ENCODE assay signal across 29 cellular contexts in genomic region chr16:27482397-27483082, GRCh38.
"Had no signal": no experiment of that assay in that cellular context is flagged by ENCODE, and none has a peak within 500 bp of the region (broad histone marks: within the 10 kb centered on the region; RNA-seq: fewer than 3 reads in every experiment).

No MANE protein-coding gene starts in this region.

- H3K4me1 Mint-ChIP-seq: activated naive CD4-positive, alpha-beta T cell treated with anti-CD3 and anti-CD28 coated beads, Interleukin-2, amount 50 U/mL, for 24 hours; activated naive CD8-positive, alpha-beta T cell treated with anti-CD3 and anti-CD28 coated beads, Interleukin-2, amount 50 U/mL, for 24 hours; endodermal cell; nephron; stimulated activated naive CD8-positive, alpha-beta T cell treated with anti-CD3 and anti-CD28 coated beads, Interleukin-15, amount 100 ng/mL, for 72 hours had no signal

- H3K4me1 ChIP-seq: esophagus muscularis mucosa, foreskin keratinocyte, pancreas, prostate gland, upper lobe of left lung had no signal

- H3K27ac Mint-ChIP-seq: activated naive CD4-positive, alpha-beta T cell treated with anti-CD3 and anti-CD28 coated beads, Interleukin-2, amount 50 U/mL, for 24 hours; activated naive CD8-positive, alpha-beta T cell treated with anti-CD3 and anti-CD28 coated beads, Interleukin-2, amount 50 U/mL, for 24 hours; activated T-helper 2 cell treated with anti-CD3 and anti-CD28 coated beads, Interferon-gamma antibody, Interleukin-2, Interleukin-4, amounts not matched to agents 10 μg/mL and 5 μg/mL and 100 μg/mL, durations not matched to agents 14 hours and 24 hours and 36 hours; dendritic cell treated with granulocyte-macrophage colony-stimulating factor and Interleukin-4, amounts not matched to agents 40 ng/mL and 50 ng/mL, for 4 days had no signal

- H3K27ac ChIP-seq: esophagus muscularis mucosa, foreskin keratinocyte, hepatocyte, neutrophil, pancreas, prostate gland, upper lobe of left lung, VCaP had no signal

- H3K4me3 Mint-ChIP-seq: activated naive CD4-positive, alpha-beta T cell treated with anti-CD3 and anti-CD28 coated beads, Interleukin-2, amount 50 U/mL, for 24 hours; activated naive CD8-positive, alpha-beta T cell treated with anti-CD3 and anti-CD28 coated beads, Interleukin-2, amount 50 U/mL, for 24 hours; dendritic cell treated with granulocyte-macrophage colony-stimulating factor and Interleukin-4, amounts not matched to agents 40 ng/mL and 50 ng/mL, for 4 days; endodermal cell; nephron; stimulated activated naive CD8-positive, alpha-beta T cell treated with anti-CD3 and anti-CD28 coated beads, Interleukin-15, amount 100 ng/mL, for 72 hours had no signal

- H3K27me3 ChIP-seq: esophagus muscularis mucosa, foreskin keratinocyte, hepatocyte, neutrophil, pancreas, upper lobe of left lung had no signal

- H3K9me3 Mint-ChIP-seq: activated naive CD4-positive, alpha-beta T cell treated with anti-CD3 and anti-CD28 coated beads, Interleukin-2, amount 50 U/mL, for 24 hours; activated naive CD8-positive, alpha-beta T cell treated with anti-CD3 and anti-CD28 coated beads, Interleukin-2, amount 50 U/mL, for 24 hours; activated T-helper 2 cell treated with anti-CD3 and anti-CD28 coated beads, Interferon-gamma antibody, Interleukin-2, Interleukin-4, amounts not matched to agents 10 μg/mL and 5 μg/mL and 100 μg/mL, durations not matched to agents 14 hours and 24 hours and 36 hours; dendritic cell treated with granulocyte-macrophage colony-stimulating factor and Interleukin-4, amounts not matched to agents 40 ng/mL and 50 ng/mL, for 4 days; endodermal cell; nephron; stimulated activated naive CD8-positive, alpha-beta T cell treated with anti-CD3 and anti-CD28 coated beads, Interleukin-15, amount 100 ng/mL, for 72 hours had no signal

- H3K79me2 ChIP-seq: hepatocyte had no signal

- H2AFZ ChIP-seq: hepatocyte had no signal

- H3K4me3 ChIP-seq: esophagus muscularis mucosa, hepatocyte, pancreas, prostate gland, upper lobe of left lung had no signal

- ATAC-seq: activated naive CD8-positive, alpha-beta T cell treated with anti-CD3 and anti-CD28 coated beads, Interleukin-2, amount 50 U/mL, for 24 hours; foreskin keratinocyte; pancreas; stimulated activated naive CD8-positive, alpha-beta T cell treated with anti-CD3 and anti-CD28 coated beads, Interleukin-15, amount 100 ng/mL, for 72 hours had no signal

- DNase-seq: activated CD4-positive, alpha-beta T cell treated with anti-CD3 and anti-CD28 coated beads for 4 hours; activated CD4-positive, alpha-beta T cell treated with anti-CD3 and anti-CD28 coated beads, Interleukin-2, amount 50 U/mL, for 48 hours; activated CD8-positive, alpha-beta memory T cell treated with anti-CD3 and anti-CD28 coated beads for 24 hours; activated CD8-positive, alpha-beta memory T cell treated with anti-CD3 and anti-CD28 coated beads, Interleukin-2, amount 50 U/mL, for 4 hours; activated naive CD8-positive, alpha-beta T cell treated with anti-CD3 and anti-CD28 coated beads, Interleukin-2, amount 50 U/mL, for 24 hours; activated T-cell treated with anti-CD3 and anti-CD28 coated beads, Interleukin-2, amount 50 U/mL, for 1 hour; amygdala; central memory CD4-positive, alpha-beta T cell; endodermal cell; foreskin keratinocyte; islet precursor cell; left cardiac atrium; mammary epithelial cell; stimulated activated CD4-positive, alpha-beta T cell treated with anti-CD3 and anti-CD28 coated beads, Interleukin-12 subunit alpha, Interleukin-12 subunit beta, amount 100 ng/mL, for 4 hours; stimulated activated CD4-positive, alpha-beta T cell treated with anti-CD3 and anti-CD28 coated beads, Interleukin-4, amount 100 ng/mL, for 1 hour; stimulated activated naive CD8-positive, alpha-beta T cell treated with anti-CD3 and anti-CD28 coated beads, Interleukin-15, amount 100 ng/mL, for 72 hours; substantia nigra; T-helper 9 cell; upper lobe of left lung had no signal

- H3K9me3 ChIP-seq: esophagus muscularis mucosa, neutrophil, pancreas, prostate gland, upper lobe of left lung had no signal

- H3K4me2 ChIP-seq: hepatocyte had no signal

- H3K27me3 Mint-ChIP-seq: activated naive CD4-positive, alpha-beta T cell treated with anti-CD3 and anti-CD28 coated beads, Interleukin-2, amount 50 U/mL, for 24 hours; activated naive CD8-positive, alpha-beta T cell treated with anti-CD3 and anti-CD28 coated beads, Interleukin-2, amount 50 U/mL, for 24 hours; dendritic cell treated with granulocyte-macrophage colony-stimulating factor and Interleukin-4, amounts not matched to agents 40 ng/mL and 50 ng/mL, for 4 days; stimulated activated naive CD8-positive, alpha-beta T cell treated with anti-CD3 and anti-CD28 coated beads, Interleukin-15, amount 100 ng/mL, for 72 hours had no signal
